In the genomic region with DNA sequence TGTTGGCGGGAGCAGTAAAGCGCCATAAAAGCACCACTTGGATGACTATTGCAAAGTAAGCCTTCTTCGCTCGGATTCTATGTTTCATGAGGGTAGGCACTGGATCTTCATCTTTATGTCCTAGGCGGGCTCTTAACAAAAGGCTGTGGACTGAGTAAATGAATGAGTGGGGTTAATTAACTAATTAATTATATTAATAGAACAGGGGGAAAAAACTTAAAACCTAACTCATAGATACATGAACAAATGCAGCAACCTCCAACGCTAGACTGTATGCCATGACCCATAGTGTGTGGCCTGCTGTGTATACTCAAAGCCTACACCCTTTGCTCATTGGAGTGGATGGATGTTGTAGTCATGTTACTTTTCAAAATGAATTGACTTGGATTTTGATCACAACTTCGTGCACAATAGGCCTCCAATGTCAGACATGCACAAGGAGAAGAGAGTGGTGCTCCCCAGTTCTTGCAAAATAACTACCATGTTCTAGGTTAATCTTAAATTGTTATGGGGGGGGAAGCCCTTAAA, we compare ENCODE assay signal across 7 cellular contexts. TPM values are rescaled to one million over a fixed set of nuclear protein-coding genes. Genes with fewer than 3 reads are reported as not detected.
DNase-seq lines count a peak whose midpoint lies in the region; ATAC-seq and TF ChIP-seq lines count a peak whose summit lies in the region.

No MANE protein-coding gene starts in this region.

- peaks cover 81% of the 10 kb centered on the region for H3K27me3 Mint-ChIP-seq in endodermal cell (ENCODE audit: insufficient read depth)

- H3K36me3 ChIP-seq in MM.1S (replicated peaks; ENCODE audit: insufficient read depth, low read length) (no peaks in the 10 kb centered on the region), endodermal cell (ENCODE audit: control insufficient read depth, insufficient read depth, low read length) (no peaks in the 10 kb centered on the region), rectal smooth muscle tissue (ENCODE audit: control insufficient read depth, insufficient read depth, low read length) (no peaks in the 10 kb centered on the region)

- TF ChIP-seq CTCF in GM12865 (IDR thresholded peaks at IDR 0.05; ENCODE audit: insufficient read depth, low read depth, low read length, missing control alignments) (no peak), MM.1S (IDR thresholded peaks at IDR 0.05; ENCODE audit: low read length) (no peak), endodermal cell (conservative IDR thresholded peaks at IDR 0.05) (no peak)

- no peaks in the 10 kb centered on the region for H3K9me3 Mint-ChIP-seq in endodermal cell

- peak overlapping the region; percentile 60 for H3K4me3 Mint-ChIP-seq in endodermal cell

- peak overlapping the region; percentile 61; the same call in 1 of the 2 replicates for H2AFZ ChIP-seq in MM.1S (ENCODE audit: low read length)

- peak overlapping the region; percentile 72 for H3K4me2 ChIP-seq in MM.1S (ENCODE audit: low read depth, low read length)

- H3K27ac Mint-ChIP-seq in endodermal cell = no peak overlapping the region

- WGBS in endodermal cell (ENCODE audit: insufficient coverage in 1 of 2, insufficient read length in 1 of 2), 2 experiments = 32 to 40% methylated on average over 3 to 7 of the region's 7 CpGs

- H4K20me1 ChIP-seq in MM.1S (ENCODE audit: insufficient read depth, low read length) = no peaks in the 10 kb centered on the region

- H3K27ac ChIP-seq in MM.1S (ENCODE audit: low read length) (peak overlapping the region; percentile 99; the same call in 1 of the 2 replicates), endodermal cell (ENCODE audit: low read depth, low read length) (no peak overlapping the region), rectal smooth muscle tissue (ENCODE audit: low read depth, low read length) (no peak overlapping the region)

- H3K4me1 ChIP-seq in MM.1S (ENCODE audit: low read length) (0 out of 2 replicates have a peak, but pooled peaks cover 10% of the 10 kb centered on the region), endodermal cell (ENCODE audit: control insufficient read depth, insufficient read depth, low read length) (peaks cover 11% of the 10 kb centered on the region), rectal smooth muscle tissue (ENCODE audit: control insufficient read depth, insufficient read depth, low read length) (peaks cover 7% of the 10 kb centered on the region)

- H3K4me3 ChIP-seq in GM12865 (ENCODE audit: low read depth, low read length) = peak overlapping the region; percentile 46
- H3K4me3 ChIP-seq in MM.1S (ENCODE audit: low read length) = peak overlapping the region; percentile 63
- H3K4me3 ChIP-seq in endodermal cell (ENCODE audit: low read length) = peak overlapping the region; percentile 75
- peak overlapping the region; percentile 25 for H3K4me3 ChIP-seq in rectal smooth muscle tissue (ENCODE audit: low read length)

- H3K79me2 ChIP-seq in MM.1S (ENCODE audit: low read length) = peaks cover 13% of the 10 kb centered on the region

- DNase-seq in GM12865 (ENCODE audit: low read depth) (no peak), MM.1S (no peak), endodermal cell (no peak)

- no peaks in the 10 kb centered on the region for H3K27me3 ChIP-seq in MM.1S (replicated peaks; ENCODE audit: insufficient read depth, low read length)
- H3K27me3 ChIP-seq in endodermal cell (ENCODE audit: control insufficient read depth, insufficient read depth, low read length, poor library complexity, severe bottlenecking) = peaks cover 88% of the 10 kb centered on the region
- H3K27me3 ChIP-seq in rectal smooth muscle tissue (ENCODE audit: control insufficient read depth, insufficient read depth, low read length) = peaks cover 28% of the 10 kb centered on the region

- H3K4me1 Mint-ChIP-seq in endodermal cell = peaks cover 19% of the 10 kb centered on the region

- ATAC-seq in HG03159 (IDR thresholded peaks at IDR 0.05; ENCODE audit: unreplicated experiment) = no peak
- ATAC-seq in GM21367 (IDR thresholded peaks at IDR 0.05; ENCODE audit: unreplicated experiment) = no peak
- no peak for ATAC-seq in HG02852 (IDR thresholded peaks at IDR 0.05; ENCODE audit: unreplicated experiment)

- H3K9me2 ChIP-seq in MM.1S (replicated peaks; ENCODE audit: insufficient read depth, low read length) = no peaks in the 10 kb centered on the region

- no peaks in the 10 kb centered on the region for H3K36me3 Mint-ChIP-seq in endodermal cell (ENCODE audit: low read depth)

- H3F3A ChIP-seq in MM.1S (ENCODE audit: insufficient read depth, low read length) = peaks cover 41% of the 10 kb centered on the region

- H3K9ac ChIP-seq in MM.1S (ENCODE audit: low read length) = peak overlapping the region; percentile 96
- H3K9ac ChIP-seq in endodermal cell (ENCODE audit: extremely low read depth, low read length, poor library complexity, severe bottlenecking) = no peak overlapping the region
- H3K9ac ChIP-seq in rectal smooth muscle tissue (ENCODE audit: low read length) = no peak overlapping the region

- no peaks in the 10 kb centered on the region for H3K9me3 ChIP-seq in MM.1S (replicated peaks; ENCODE audit: insufficient read depth, low read length)
- H3K9me3 ChIP-seq in endodermal cell (ENCODE audit: control insufficient read depth, low read length) = no peaks in the 10 kb centered on the region

RNA-seq across cellular contexts. Expression of gene GFI1, which starts 0.4 kb away (rescaled TPM):
- under 1 TPM; 0.20 to 0.24 TPM for total RNA-seq in endodermal cell
- 0.32 TPM for polyA plus RNA-seq in endodermal cell (2013, experiment 1 of 2)
- 0.21 TPM for polyA plus RNA-seq in endodermal cell (2013, experiment 2 of 2)

Comparison
In these comparisons a context has a peak if more than half of its experiments do, and no peak if none do; other contexts are left out.
1. H3K4me3 ChIP-seq: peak in every context shown above with its lines; median percentile 75 in endodermal cell; 63 in MM.1S; 46 in GM12865; 25 in rectal smooth muscle tissue.